Comparison of ENCODE assay signal across 8 cellular contexts in the genomic region with DNA sequence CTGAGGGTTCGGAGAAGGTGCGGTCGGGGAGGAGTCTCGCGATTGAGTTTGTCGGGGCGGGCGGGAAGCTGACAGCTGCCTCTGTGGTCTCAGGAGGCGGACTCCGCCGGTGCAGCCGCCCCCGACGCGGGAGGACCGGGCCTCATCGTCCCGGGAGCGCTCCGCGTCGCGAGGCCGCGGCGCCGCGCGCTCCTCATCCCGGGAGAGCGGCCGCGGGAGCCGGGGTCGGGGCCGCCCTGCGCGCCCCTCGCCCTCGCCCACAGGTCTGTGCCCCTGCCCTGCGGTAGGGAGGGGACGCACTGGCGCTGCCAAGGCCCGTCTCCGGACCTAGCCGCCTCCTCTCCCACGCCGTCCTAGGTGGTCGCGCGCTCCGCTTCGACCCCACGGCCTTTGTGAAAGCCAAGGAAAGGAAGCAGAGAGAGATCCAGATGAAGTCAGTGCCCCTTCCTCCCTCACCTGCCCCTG. TPM values are rescaled to one million over a fixed set of nuclear protein-coding genes. Genes with fewer than 3 reads are reported as not detected.
DNase-seq lines count a peak whose midpoint lies in the region; ATAC-seq and TF ChIP-seq lines count a peak whose summit lies in the region.

No MANE protein-coding gene starts in this region.

- H3K4me1 Mint-ChIP-seq in T-cell: peaks cover 14 to 20% (median 17%) of the 10 kb centered on the region in 3 donors

- H3K36me3 Mint-ChIP-seq in T-cell: peaks cover 3% of the 10 kb centered on the region

- H3K4me3 ChIP-seq in lung: peak overlapping the region; percentile 53
- peak overlapping the region; percentile 58 for H3K4me3 ChIP-seq in suprapubic skin

- ATAC-seq in GM18909 (IDR thresholded peaks at IDR 0.05; ENCODE audit: poor library complexity, unreplicated experiment) (peak; percentile 25), T-cell (replicated peaks in 1 of 4) (peak; percentile 43 to 55 (median 49)), lung (ENCODE audit: insufficient read depth, low FRiP score) (peak; percentile 4), HG03045 (IDR thresholded peaks at IDR 0.05; ENCODE audit: unreplicated experiment) (no peak)

- no peaks in the 10 kb centered on the region for H3K9me3 Mint-ChIP-seq in T-cell

- CTCF ChIA-PET in T-cell (lab: Charles Lee): interaction anchor here in 1 of 2 donors (0.6 to 1.4 kb wide), 2 partner anchors 21 to 246 kb away, joined by 3 to 4 read pairs; partner anchors contain the start of gene CCDC61

- TF ChIP-seq CTCF in lung (IDR thresholded peaks at IDR 0.05; ENCODE audit: control extremely low read depth, extremely low read depth) (no peak), suprapubic skin (IDR thresholded peaks at IDR 0.05) (no peak)

- DNase-seq in T-cell (peak in 27 of 34 experiments; percentile 19 to 51 (median 36)), lung (ENCODE audit: low spot score) (no peak), suprapubic skin (ENCODE audit: low spot score in 2 of 2) (no peak), iPS-NIHi7 (ENCODE audit: extremely low spot score) (no peak), NCI-H187 treated with DMSO at 0.1 percent for 48 hours (lab: John Stamatoyannopoulos, UW) (no peak)
- peak; percentile 39 for DNase-seq in central memory CD4-positive, alpha-beta T cell

- H3K4me1 ChIP-seq in lung (ENCODE audit: control insufficient read depth in 2 of 2, insufficient read depth in 2 of 2, low read length in 2 of 2) (peaks cover 9 to 13% of the 10 kb centered on the region in 2 donors), suprapubic skin (peaks cover 40% of the 10 kb centered on the region)

- TF ChIP-seq EP300 in suprapubic skin (IDR thresholded peaks at IDR 0.05): no peak

- H3K27ac ChIP-seq in lung (ENCODE audit: low read depth in 1 of 2, low read length in 1 of 2) (no peak overlapping the region), suprapubic skin (peak overlapping the region; percentile 7)

- 0 to 2% methylated on average over 32 to 54 of the region's 54 CpGs for WGBS in lung, 2 donors
- 0% methylated on average over 11 of the region's 54 CpGs for WGBS in suprapubic skin

- no peak overlapping the region for H3K27ac Mint-ChIP-seq in T-cell

- peaks cover 6 to 10% of the 10 kb centered on the region in 2 donors for H3K27me3 Mint-ChIP-seq in T-cell

- POLR2A ChIA-PET in T-cell (lab: Charles Lee): no interaction called here

- no peak for TF ChIP-seq POLR2A in suprapubic skin (IDR thresholded peaks at IDR 0.05)

- H3K36me3 ChIP-seq in lung (ENCODE audit: control insufficient read depth in 2 of 2, insufficient read depth in 2 of 2, low read length in 2 of 2): no peaks in the 10 kb centered on the region
- H3K36me3 ChIP-seq in suprapubic skin: peaks cover 3% of the 10 kb centered on the region

- H3K4me3 Mint-ChIP-seq in T-cell: peak overlapping the region; percentile 84 to 96 (median 87)

- H3K9me3 ChIP-seq in lung (ENCODE audit: control insufficient read depth in 2 of 2, insufficient read depth in 1 of 2, low read length in 1 of 2) (no peaks in the 10 kb centered on the region), suprapubic skin (no peaks in the 10 kb centered on the region)

- H3K27me3 ChIP-seq in lung (ENCODE audit: control insufficient read depth, insufficient read depth) (no peaks in the 10 kb centered on the region), suprapubic skin (peaks cover 26% of the 10 kb centered on the region)

RNA-seq across cellular contexts. Expression of gene PGLYRP1, which starts 6.9 kb away (rescaled TPM):
- total RNA-seq in T-cell (not detected), lung (1 to 10 TPM; 1.1 to 1.3 TPM), suprapubic skin (not detected)
- 10 to 100 TPM in 1 of 2 donors, 1 to 10 TPM in 1; 1.0 to 21.7 TPM for polyA plus RNA-seq in lung

RNA-seq across cellular contexts. Expression of gene CCDC61, which starts 20.7 kb away (rescaled TPM):
- total RNA-seq in T-cell: 10 to 100 TPM; 18.3 to 42.9 (median 39.4) TPM
- 10 to 100 TPM in 1 of 2 donors, 1 to 10 TPM in 1; 7.8 to 21.0 TPM for total RNA-seq in lung
- 10 to 100 TPM in 1 of 2 donors, 1 to 10 TPM in 1; 9.4 to 12.5 TPM for polyA plus RNA-seq in lung
- 10 to 100 TPM in 1 of 4 donors, 1 to 10 TPM in 3; 8.4 to 14.6 (median 9.5) TPM for total RNA-seq in suprapubic skin

RNA-seq across cellular contexts. Expression of gene IGFL4, which starts 24.8 kb away (rescaled TPM):
- total RNA-seq in T-cell (not detected), lung (not detected), suprapubic skin (10 to 100 TPM in 1 of 4 donors, 1 to 10 TPM in 3; 1.4 to 10.6 (median 5.5) TPM)
- not detected for polyA plus RNA-seq in lung

RNA-seq across cellular contexts. Expression of gene NOVA2, which starts 42.3 kb away (rescaled TPM):
- total RNA-seq in T-cell (under 1 TPM in 1 of 5 donors, not detected in 4; 0.03 TPM), lung (10 to 100 TPM in 1 of 2 donors, 1 to 10 TPM in 1; 2.9 to 11.6 TPM), suprapubic skin (under 1 TPM; 0.21 to 0.97 (median 0.55) TPM)
- polyA plus RNA-seq in lung: 1 to 10 TPM; 2.3 to 6.7 TPM

Comparison
In these comparisons a context has a peak if more than half of its experiments do, and no peak if none do; other contexts are left out.
1. DNase-seq: peak in T-cell (27 of 34) and central memory CD4-positive, alpha-beta T cell (single experiment); none in lung (single experiment), suprapubic skin (0 of 2), iPS-NIHi7 (single experiment) and NCI-H187 treated with DMSO at 0.1 percent for 48 hours (single experiment).